Comparison of ENCODE assay signal across 1 cellular context in genomic region chr1:109824349-109825115, GRCh38.
A peak's percentile ranks its signal among the peaks of the same experiment; 100 is the strongest.
TF ChIP-seq lines count a peak whose summit lies in the region.

No MANE protein-coding gene starts in this region.

TF ChIP-seq in HepG2, 621 proteins besides CTCF, POLR2A, EP300 and RAD21 (continued from another document and continues in another):
- 0 out of 2 replicates have a peak, but pooled peaks have one; percentile 11 for TF ChIP-seq FOXC1 (CRISPR knock-in tag; IDR thresholded peaks at IDR 0.05; ENCODE audit: borderline replicate concordance)
- no peak for TF ChIP-seq AKAP8 (CRISPR knock-in tag; IDR thresholded peaks at IDR 0.05)
- TF ChIP-seq ZFP36L2 (CRISPR knock-in tag; IDR thresholded peaks at IDR 0.05), result no peak
- TF ChIP-seq ZSCAN30 (CRISPR knock-in tag; IDR thresholded peaks at IDR 0.05), result 0 out of 2 replicates have a peak, but pooled peaks have one; percentile 67
- no peak for TF ChIP-seq HOXD1 (CRISPR knock-in tag; IDR thresholded peaks at IDR 0.05)
- no peak for TF ChIP-seq THAP7 (CRISPR knock-in tag; IDR thresholded peaks at IDR 0.05)
- no peak for TF ChIP-seq THAP9 (CRISPR knock-in tag; IDR thresholded peaks at IDR 0.05; ENCODE audit: borderline replicate concordance)
- peak; percentile 77; the same call in 1 of the 2 replicates for TF ChIP-seq NAIF1 (CRISPR knock-in tag; IDR thresholded peaks at IDR 0.05; ENCODE audit: borderline replicate concordance)
- TF ChIP-seq SKIL (CRISPR knock-in tag; IDR thresholded peaks at IDR 0.05; ENCODE audit: borderline replicate concordance), result 0 out of 2 replicates have a peak, but pooled peaks have one; percentile 7
- no peak for TF ChIP-seq MLLT10 (CRISPR knock-in tag; IDR thresholded peaks at IDR 0.05)
- TF ChIP-seq ONECUT2 (CRISPR knock-in tag; IDR thresholded peaks at IDR 0.05), result no peak
- no peak for TF ChIP-seq SUZ12 (IDR thresholded peaks at IDR 0.05; ENCODE audit: low read depth, low read length)
- no peak for TF ChIP-seq ZNF782 (CRISPR knock-in tag; IDR thresholded peaks at IDR 0.05; ENCODE audit: borderline replicate concordance)
- no peak for TF ChIP-seq SNAPC4 (CRISPR knock-in tag; IDR thresholded peaks at IDR 0.05)
- no peak for TF ChIP-seq NR2F2 (IDR thresholded peaks at IDR 0.05; ENCODE audit: borderline replicate concordance, low read depth)
- TF ChIP-seq E2F2 (CRISPR knock-in tag; IDR thresholded peaks at IDR 0.05; ENCODE audit: borderline replicate concordance), result no peak
- no peak for TF ChIP-seq ZNF703 (CRISPR knock-in tag; IDR thresholded peaks at IDR 0.05; ENCODE audit: borderline replicate concordance)
- no peak for TF ChIP-seq RFXAP (CRISPR knock-in tag; IDR thresholded peaks at IDR 0.05; ENCODE audit: borderline replicate concordance)
- no peak for TF ChIP-seq FOSL1 (CRISPR knock-in tag; IDR thresholded peaks at IDR 0.05; ENCODE audit: borderline replicate concordance)
- TF ChIP-seq POLR2G (IDR thresholded peaks at IDR 0.05; ENCODE audit: low read depth, low read length), result no peak
- TF ChIP-seq MYPOP (CRISPR knock-in tag; IDR thresholded peaks at IDR 0.05), result no peak
- TF ChIP-seq ZNF280B (CRISPR knock-in tag; IDR thresholded peaks at IDR 0.05; ENCODE audit: borderline replicate concordance), result no peak
- no peak for TF ChIP-seq ZNF530 (CRISPR knock-in tag; IDR thresholded peaks at IDR 0.05; ENCODE audit: low read depth)
- TF ChIP-seq SP2 (CRISPR knock-in tag; IDR thresholded peaks at IDR 0.05), result 0 out of 2 replicates have a peak, but pooled peaks have one; percentile 19
- TF ChIP-seq ZSCAN31 (CRISPR knock-in tag; IDR thresholded peaks at IDR 0.05; ENCODE audit: low read depth), result no peak
- no peak for TF ChIP-seq TIGD3 (CRISPR knock-in tag; IDR thresholded peaks at IDR 0.05; ENCODE audit: borderline replicate concordance)
- TF ChIP-seq ZNF263 (CRISPR knock-in tag; IDR thresholded peaks at IDR 0.05), result no peak
- TF ChIP-seq ZNF562 (CRISPR knock-in tag; IDR thresholded peaks at IDR 0.05; ENCODE audit: borderline replicate concordance), result no peak
- 0 out of 2 replicates have a peak, but pooled peaks have one; percentile 49 for TF ChIP-seq MEIS1 (CRISPR knock-in tag; IDR thresholded peaks at IDR 0.05; ENCODE audit: borderline replicate concordance)
- no peak for TF ChIP-seq ZNF333 (CRISPR knock-in tag; IDR thresholded peaks at IDR 0.05; ENCODE audit: borderline replicate concordance)
- no peak for TF ChIP-seq DNMT1 (CRISPR knock-in tag; IDR thresholded peaks at IDR 0.05)
- TF ChIP-seq ZNF770 (CRISPR knock-in tag; IDR thresholded peaks at IDR 0.05), result peak; percentile 50; the same call in 1 of the 2 replicates
- no peak for TF ChIP-seq GRHL1 (CRISPR knock-in tag; conservative IDR thresholded peaks at IDR 0.05)
- no peak for TF ChIP-seq ZNF564 (CRISPR knock-in tag; IDR thresholded peaks at IDR 0.05)
- no peak for TF ChIP-seq RCOR2 (CRISPR knock-in tag; IDR thresholded peaks at IDR 0.05)
- no peak for TF ChIP-seq ZNF724P (CRISPR knock-in tag; IDR thresholded peaks at IDR 0.05; ENCODE audit: borderline replicate concordance)
- no peak for TF ChIP-seq ZNF879 (CRISPR knock-in tag; IDR thresholded peaks at IDR 0.05)
- TF ChIP-seq KMT2B (CRISPR knock-in tag; IDR thresholded peaks at IDR 0.05), result no peak
- TF ChIP-seq CREB1 (IDR thresholded peaks at IDR 0.05), result no peak
- TF ChIP-seq CREB1 (CRISPR knock-in tag; IDR thresholded peaks at IDR 0.05), result no peak
- no peak for TF ChIP-seq TRIM24 (CRISPR knock-in tag; IDR thresholded peaks at IDR 0.05)
- TF ChIP-seq TARDBP (CRISPR knock-in tag; IDR thresholded peaks at IDR 0.05), result no peak
